In genomic region chr7:73358590-73359275, GRCh38 we compare ENCODE assay signal across 15 cellular contexts. TPM values are rescaled to one million over a fixed set of nuclear protein-coding genes. Genes with fewer than 3 reads are reported as not detected.
DNase-seq lines count a peak whose midpoint lies in the region; ATAC-seq, FAIRE-seq and TF ChIP-seq lines count a peak whose summit lies in the region.
"Had no signal": no experiment of that assay in that cellular context is flagged by ENCODE, and none has a peak within 500 bp of the region (broad histone marks: within the 10 kb centered on the region; RNA-seq: fewer than 3 reads in every experiment).

No MANE protein-coding gene starts in this region.

- intact Hi-C loops in right lobe of liver (cut with DNase I), result no loop called here

- H3K9me3 Mint-ChIP-seq in stimulated activated effector memory CD8-positive, alpha-beta T cell treated with anti-CD3 and anti-CD28 coated beads, Interleukin-12 subunit alpha, Interleukin-12 subunit beta, amount 100 ng/mL, for 72 hours, result no peaks in the 10 kb centered on the region
- H3K9me3 Mint-ChIP-seq: stimulated activated naive CD8-positive, alpha-beta T cell treated with anti-CD3 and anti-CD28 coated beads, Interleukin-15, Interleukin-2, amounts not matched to agents 100 ng/mL and 50 ng/mL, for 24 hours had no signal

- TF ChIP-seq EP300 in gastroesophageal sphincter (IDR thresholded peaks at IDR 0.05), result no peak

- no peak overlapping the region for H3K27ac Mint-ChIP-seq in stimulated activated effector memory CD8-positive, alpha-beta T cell treated with anti-CD3 and anti-CD28 coated beads, Interleukin-12 subunit alpha, Interleukin-12 subunit beta, amount 100 ng/mL, for 72 hours
- H3K27ac Mint-ChIP-seq: stimulated activated naive CD8-positive, alpha-beta T cell treated with anti-CD3 and anti-CD28 coated beads, Interleukin-15, Interleukin-2, amounts not matched to agents 100 ng/mL and 50 ng/mL, for 24 hours had no signal

- no peak overlapping the region for H3K4me3 Mint-ChIP-seq in stimulated activated effector memory CD8-positive, alpha-beta T cell treated with anti-CD3 and anti-CD28 coated beads, Interleukin-12 subunit alpha, Interleukin-12 subunit beta, amount 100 ng/mL, for 72 hours

- FAIRE-seq in HTR-8/SVneo (lab: Jason Lieb, UNC), result no peak

- in situ Hi-C loops in GM13976 (cut with MboI; ENCODE audit: low sequenced_read_pairs, unreplicated experiment), result no loop called here

- H3K4me3 ChIP-seq in right lobe of liver, result peak overlapping the region; percentile 6 to 46 (median 43)
- peak overlapping the region; percentile 47 to 73 (median 60) for H3K4me3 ChIP-seq in subcutaneous abdominal adipose tissue (ENCODE audit: low read depth in 1 of 5, low read length in 5 of 5)
- no peak overlapping the region for H3K4me3 ChIP-seq in gastroesophageal sphincter
- H3K4me3 ChIP-seq: HAP-1 had no signal

- H3K36me3 Mint-ChIP-seq in stimulated activated effector memory CD8-positive, alpha-beta T cell treated with anti-CD3 and anti-CD28 coated beads, Interleukin-12 subunit alpha, Interleukin-12 subunit beta, amount 100 ng/mL, for 72 hours, result no peaks in the 10 kb centered on the region

- H3K27ac ChIP-seq in angular gyrus (ENCODE audit: low read depth, low read length) (peak overlapping the region; percentile 92), right lobe of liver (peak overlapping the region; percentile 41 to 93 (median 49)), subcutaneous abdominal adipose tissue (ENCODE audit: low read depth, low read length) (peak overlapping the region; percentile 7), gastroesophageal sphincter (peak overlapping the region in 1 of 4 donors; percentile 8)

- H3K27me3 ChIP-seq in right lobe of liver, result no peaks in the 10 kb centered on the region
- H3K27me3 ChIP-seq in subcutaneous abdominal adipose tissue (ENCODE audit: control insufficient read depth in 5 of 5, insufficient read depth in 4 of 5, low read length in 5 of 5), result no peaks in the 10 kb centered on the region
- H3K27me3 ChIP-seq in gastroesophageal sphincter, result peaks cover 22% of the 10 kb centered on the region

- no peaks in the 10 kb centered on the region for H3K9me3 ChIP-seq in right lobe of liver
- no peaks in the 10 kb centered on the region for H3K9me3 ChIP-seq in subcutaneous abdominal adipose tissue (ENCODE audit: control insufficient read depth in 5 of 5, low read length in 5 of 5)
- no peaks in the 10 kb centered on the region for H3K9me3 ChIP-seq in gastroesophageal sphincter
- H3K9me3 ChIP-seq: HAP-1 had no signal

- H3K36me3 ChIP-seq in right lobe of liver, result no peaks in the 10 kb centered on the region
- no peaks in the 10 kb centered on the region for H3K36me3 ChIP-seq in subcutaneous abdominal adipose tissue (ENCODE audit: control insufficient read depth in 5 of 5, insufficient read depth in 5 of 5, low read length in 5 of 5)
- no peaks in the 10 kb centered on the region for H3K36me3 ChIP-seq in gastroesophageal sphincter
- H3K36me3 ChIP-seq: HAP-1 had no signal

- H3K9ac ChIP-seq in subcutaneous abdominal adipose tissue (ENCODE audit: low read length in 5 of 5), result peak overlapping the region in 3 of 5 donors; percentile 9 to 76 (median 22)

- 76% methylated on average over 13 of the region's 21 CpGs for WGBS in right lobe of liver (ENCODE audit: insufficient coverage, low coverage, low lambda C conversion rate, missing lambda C conversion rate)
- 84% methylated on average over 9 of the region's 21 CpGs; no CpG with 5 or more reads in 1 of the 2 donors for WGBS in gastroesophageal sphincter (ENCODE audit: low coverage in 1 of 2), 2 donors

- H3K4me1 Mint-ChIP-seq in stimulated activated effector memory CD8-positive, alpha-beta T cell treated with anti-CD3 and anti-CD28 coated beads, Interleukin-12 subunit alpha, Interleukin-12 subunit beta, amount 100 ng/mL, for 72 hours, result no peaks in the 10 kb centered on the region

- ATAC-seq in right lobe of liver, result peak in 2 of 4 donors; percentile 11 to 27
- ATAC-seq in gastroesophageal sphincter, result no peak
- no peak for ATAC-seq in stimulated activated effector memory CD8-positive, alpha-beta T cell treated with anti-CD3 and anti-CD28 coated beads, Interleukin-12 subunit alpha, Interleukin-12 subunit beta, amount 100 ng/mL, for 72 hours
- ATAC-seq in GM19035 (IDR thresholded peaks at IDR 0.05; ENCODE audit: unreplicated experiment), result no peak

- H3K4me1 ChIP-seq in right lobe of liver (peaks cover 0 to 4% (median 2%) of the 10 kb centered on the region in 4 donors), subcutaneous abdominal adipose tissue (ENCODE audit: control insufficient read depth in 5 of 5, insufficient read depth in 5 of 5, low read length in 5 of 5) (peaks cover 2 to 21% (median 15%) of the 10 kb centered on the region in 5 donors), gastroesophageal sphincter (peaks cover 0 to 11% (median 0%) of the 10 kb centered on the region in 3 donors)
- H3K4me1 ChIP-seq: HAP-1 had no signal

- no peak for TF ChIP-seq POLR2A in right lobe of liver (IDR thresholded peaks at IDR 0.05)
- TF ChIP-seq POLR2A in gastroesophageal sphincter (IDR thresholded peaks at IDR 0.05), result no peak

- TF ChIP-seq CTCF in GM13976 (IDR thresholded peaks at IDR 0.05; ENCODE audit: borderline replicate concordance, control extremely low read depth, extremely low read depth, insufficient read depth, missing control alignments), result no peak
- TF ChIP-seq CTCF in right lobe of liver (IDR thresholded peaks at IDR 0.05), result no peak
- no peak for TF ChIP-seq CTCF in gastroesophageal sphincter (IDR thresholded peaks at IDR 0.05)

- DNase-seq in GM13976 (ENCODE audit: low spot score) (peak; percentile 12), right lobe of liver (no peak), HTR-8/SVneo (ENCODE audit: insufficient read length, low spot score) (no peak)
- DNase-seq in stimulated activated effector memory CD8-positive, alpha-beta T cell treated with anti-CD3 and anti-CD28 coated beads, Interleukin-12 subunit alpha, Interleukin-12 subunit beta, amount 100 ng/mL, for 72 hours (ENCODE audit: low spot score in 2 of 2), result no peak
- DNase-seq: activated CD4-positive, alpha-beta T cell treated with anti-CD3 and anti-CD28 coated beads for 4 hours; activated gamma-delta T cell; cerebellar nuclear complex; DMS 273 treated with DMSO at 0.1 percent for 48 hours; NCI-H1694 had no signal

RNA-seq across cellular contexts. Expression of gene FKBP6, which starts 30.8 kb away (rescaled TPM):
- not detected for total RNA-seq in right lobe of liver
- not detected for total RNA-seq in gastroesophageal sphincter

RNA-seq across cellular contexts. Expression of gene TRIM50, which starts 30.9 kb away (rescaled TPM):
- total RNA-seq in right lobe of liver, result under 1 TPM in 2 of 6 experiments, not detected in 4; 0.11 to 0.56 TPM
- under 1 TPM in 3 of 4 donors, not detected in 1; 0.27 to 0.78 (median 0.42) TPM for total RNA-seq in gastroesophageal sphincter

RNA-seq across cellular contexts. Expression of gene NSUN5, which starts 50.1 kb away (rescaled TPM):
- total RNA-seq in right lobe of liver (10 to 100 TPM in 2 of 6 experiments, 1 to 10 TPM in 4; 7.5 to 16.8 (median 9.2) TPM), gastroesophageal sphincter (10 to 100 TPM; 15.8 to 34.4 (median 26.7) TPM)

Comparison
In these comparisons a context has a peak if more than half of its experiments do, and no peak if none do; other contexts are left out.
1. H3K4me3 ChIP-seq: peak in right lobe of liver (3 of 3) and subcutaneous abdominal adipose tissue (5 of 5); none in gastroesophageal sphincter (0 of 2).